In genomic region chr1:43439121-43439581, GRCh38 we compare ENCODE assay signal across 27 cellular contexts. TPM values are rescaled to one million over a fixed set of nuclear protein-coding genes. Genes with fewer than 3 reads are reported as not detected.
A peak's percentile ranks its signal among the peaks of the same experiment; 100 is the strongest.
DNase-seq lines count a peak whose midpoint lies in the region; ATAC-seq and TF ChIP-seq lines count a peak whose summit lies in the region.
"Had no signal": no experiment of that assay in that cellular context is flagged by ENCODE, and none has a peak within 500 bp of the region (broad histone marks: within the 10 kb centered on the region; RNA-seq: fewer than 3 reads in every experiment).

No MANE protein-coding gene starts in this region.

- peaks cover 0 to 15% (median 8%) of the 10 kb centered on the region in 4 donors for H3K4me1 ChIP-seq in tibial artery
- H3K4me1 ChIP-seq: BLaER1 had no signal

- H3K4me3 Mint-ChIP-seq in activated naive CD8-positive, alpha-beta T cell = no peak overlapping the region
- H3K4me3 Mint-ChIP-seq in activated naive CD8-positive, alpha-beta T cell treated with anti-CD3 and anti-CD28 coated beads for 36 hours = no peak overlapping the region
- no peak overlapping the region for H3K4me3 Mint-ChIP-seq in central memory CD8-positive, alpha-beta T cell
- H3K4me3 Mint-ChIP-seq: activated CD8-positive, alpha-beta T cell treated with anti-CD3 and anti-CD28 coated beads for 36 hours; brain; H9; T-helper 17 cell had no signal

- peaks cover 50 to 90% (median 53%) of the 10 kb centered on the region in 3 donors for H3K36me3 ChIP-seq in tibial artery

- H3K27ac Mint-ChIP-seq in activated naive CD8-positive, alpha-beta T cell = peak overlapping the region; percentile 66
- H3K27ac Mint-ChIP-seq in activated naive CD8-positive, alpha-beta T cell treated with anti-CD3 and anti-CD28 coated beads for 36 hours = no peak overlapping the region
- H3K27ac Mint-ChIP-seq in central memory CD8-positive, alpha-beta T cell (ENCODE audit: low read depth) = peak overlapping the region; percentile 36
- H3K27ac Mint-ChIP-seq: activated CD8-positive, alpha-beta T cell treated with anti-CD3 and anti-CD28 coated beads for 36 hours; progenitor cell of endocrine pancreas; T-helper 17 cell had no signal

- H3K27ac ChIP-seq in tibial artery = no peak overlapping the region
- H3K27ac ChIP-seq: BLaER1, left ventricle myocardium inferior, upper lobe of right lung had no signal

- H3K27me3 Mint-ChIP-seq in activated naive CD8-positive, alpha-beta T cell = no peaks in the 10 kb centered on the region
- no peaks in the 10 kb centered on the region for H3K27me3 Mint-ChIP-seq in activated naive CD8-positive, alpha-beta T cell treated with anti-CD3 and anti-CD28 coated beads for 36 hours
- no peaks in the 10 kb centered on the region for H3K27me3 Mint-ChIP-seq in central memory CD8-positive, alpha-beta T cell
- H3K27me3 Mint-ChIP-seq: activated CD8-positive, alpha-beta T cell treated with anti-CD3 and anti-CD28 coated beads for 36 hours; brain; progenitor cell of endocrine pancreas; T-helper 17 cell had no signal

- no peaks in the 10 kb centered on the region for H3K36me3 Mint-ChIP-seq in activated naive CD8-positive, alpha-beta T cell
- H3K36me3 Mint-ChIP-seq in activated naive CD8-positive, alpha-beta T cell treated with anti-CD3 and anti-CD28 coated beads for 36 hours = peaks cover 4% of the 10 kb centered on the region
- peaks cover 16% of the 10 kb centered on the region for H3K36me3 Mint-ChIP-seq in central memory CD8-positive, alpha-beta T cell (ENCODE audit: insufficient read depth)

- no peak overlapping the region for H3K4me3 ChIP-seq in tibial artery
- H3K4me3 ChIP-seq: BLaER1, left ventricle myocardium inferior, upper lobe of right lung had no signal

- DNase-seq in activated naive CD8-positive, alpha-beta T cell treated with anti-CD3 and anti-CD28 coated beads for 36 hours = no peak
- no peak for DNase-seq in central memory CD8-positive, alpha-beta T cell (ENCODE audit: low spot score in 2 of 2)
- DNase-seq in mesenteric fat pad (ENCODE audit: low spot score) (peak; percentile 72), tibial artery (peak; percentile 19 to 60), NCI-H748 treated with DMSO at 0.1 percent for 48 hours (lab: John Stamatoyannopoulos, UW) (no peak), T1000 (lab: John Stamatoyannopoulos, UW) (no peak)
- DNase-seq: activated CD4-positive, alpha-beta T cell treated with anti-CD3 and anti-CD28 coated beads for 1 hour; activated CD8-positive, alpha-beta T cell treated with anti-CD3 and anti-CD28 coated beads for 36 hours; activated gamma-delta T cell treated with Interleukin-2 at 50 U/mL for 16 hours; amniotic stem cell; GDM1; left ventricle myocardium inferior; mesendoderm; MM.1S; NCI-H1930; NCI-H526 treated with DMSO at 0.1 percent for 48 hours; Right ventricle myocardium superior; stimulated activated CD4-positive, alpha-beta T cell treated with anti-CD3 and anti-CD28 coated beads, Interleukin-4, amount 100 ng/mL, for 24 hours; substantia nigra; T-helper 17 cell; upper lobe of right lung had no signal

- ATAC-seq in central memory CD8-positive, alpha-beta T cell (replicated peaks; ENCODE audit: extremely low read depth, poor library complexity, severe bottlenecking) = no peak
- no peak for ATAC-seq in esophagus mucosa
- ATAC-seq: activated CD8-positive, alpha-beta T cell treated with anti-CD3 and anti-CD28 coated beads for 36 hours; T-helper 17 cell; upper lobe of right lung had no signal

- H3K9me3 Mint-ChIP-seq in activated naive CD8-positive, alpha-beta T cell (ENCODE audit: low read depth) = no peaks in the 10 kb centered on the region
- H3K9me3 Mint-ChIP-seq in activated naive CD8-positive, alpha-beta T cell treated with anti-CD3 and anti-CD28 coated beads for 36 hours = no peaks in the 10 kb centered on the region
- no peaks in the 10 kb centered on the region for H3K9me3 Mint-ChIP-seq in central memory CD8-positive, alpha-beta T cell
- H3K9me3 Mint-ChIP-seq: activated CD8-positive, alpha-beta T cell treated with anti-CD3 and anti-CD28 coated beads for 36 hours; brain; H9 had no signal

- TF ChIP-seq CTCF in tibial artery (IDR thresholded peaks at IDR 0.05) = no peak

- H3K4me1 Mint-ChIP-seq in activated naive CD8-positive, alpha-beta T cell (ENCODE audit: low read depth) = no peaks in the 10 kb centered on the region
- H3K4me1 Mint-ChIP-seq in activated naive CD8-positive, alpha-beta T cell treated with anti-CD3 and anti-CD28 coated beads for 36 hours = peaks cover 4% of the 10 kb centered on the region
- H3K4me1 Mint-ChIP-seq in central memory CD8-positive, alpha-beta T cell = no peaks in the 10 kb centered on the region
- H3K4me1 Mint-ChIP-seq: H9 had no signal

- H3K9me3 ChIP-seq in tibial artery = no peaks in the 10 kb centered on the region
- H3K9me3 ChIP-seq: BLaER1, left ventricle myocardium inferior, upper lobe of right lung had no signal

- H3K27me3 ChIP-seq in tibial artery = no peaks in the 10 kb centered on the region
- H3K27me3 ChIP-seq: BLaER1, upper lobe of right lung had no signal

- intact Hi-C loops in tibial artery (cut with DNase I; ENCODE audit: low total_unique reads) = no loop called here

RNA-seq across cellular contexts. Expression of gene HYI, which starts 14.6 kb away (rescaled TPM):
- 1 to 10 TPM; 4.3 to 5.6 TPM for total RNA-seq in activated naive CD8-positive, alpha-beta T cell treated with anti-CD3 and anti-CD28 coated beads for 36 hours
- total RNA-seq in mesenteric fat pad (36.9 TPM), esophagus mucosa (8.6 TPM)

RNA-seq across cellular contexts. Expression of gene SZT2, which starts 49.5 kb away (rescaled TPM):
- 10 to 100 TPM; 22.4 to 27.6 TPM for total RNA-seq in activated naive CD8-positive, alpha-beta T cell treated with anti-CD3 and anti-CD28 coated beads for 36 hours
- total RNA-seq in mesenteric fat pad (65.3 TPM), esophagus mucosa (22.0 TPM)

RNA-seq across cellular contexts. Expression of gene MED8, which starts 49.6 kb away (rescaled TPM):
- 10 to 100 TPM; 34.1 to 35.7 TPM for total RNA-seq in activated naive CD8-positive, alpha-beta T cell treated with anti-CD3 and anti-CD28 coated beads for 36 hours
- 55.2 TPM for total RNA-seq in mesenteric fat pad
- 46.0 TPM for total RNA-seq in esophagus mucosa

Comparison
In these comparisons a context has a peak if more than half of its experiments do, and no peak if none do; other contexts are left out.
1. DNase-seq: peak in mesenteric fat pad (single experiment) and tibial artery (2 of 2); none in activated naive CD8-positive, alpha-beta T cell treated with anti-CD3 and anti-CD28 coated beads for 36 hours (single experiment), central memory CD8-positive, alpha-beta T cell (0 of 2), NCI-H748 treated with DMSO at 0.1 percent for 48 hours (single experiment) and T1000 (single experiment).